ENCODE assay signal across 21 cellular contexts in genomic region chr12:112032292-112032691, GRCh38. TPM values are rescaled to one million over a fixed set of nuclear protein-coding genes. Genes with fewer than 3 reads are reported as not detected.
DNase-seq lines count a peak whose midpoint lies in the region; ATAC-seq and TF ChIP-seq lines count a peak whose summit lies in the region.
"Had no signal": no experiment of that assay in that cellular context is flagged by ENCODE, and none has a peak within 500 bp of the region (broad histone marks: within the 10 kb centered on the region; RNA-seq: fewer than 3 reads in every experiment).

No MANE protein-coding gene starts in this region.

- BruUV-seq in MCF 10A (replicated peaks; lab: Mats Ljungman, UMichigan) (no TSS peak), mammary epithelial cell (replicated peaks; lab: Mats Ljungman, UMichigan) (no TSS peak)

- TF ChIP-seq CTCF in MCF 10A (IDR thresholded peaks at IDR 0.05; ENCODE audit: unreplicated experiment) (no peak), mammary epithelial cell (conservative IDR thresholded peaks at IDR 0.05 in 1 of 2, IDR thresholded peaks at IDR 0.05 in 1 of 2; ENCODE audit: extremely low read depth in 1 of 2, insufficient read depth in 1 of 2, low read depth in 1 of 2, low read length in 2 of 2) (no peak), chondrocyte (IDR thresholded peaks at IDR 0.05) (no peak), hepatocyte (IDR thresholded peaks at IDR 0.05; ENCODE audit: poor library complexity) (no peak)

- ATAC-seq in GM19035 (IDR thresholded peaks at IDR 0.05; ENCODE audit: unreplicated experiment) = no peak
- ATAC-seq: HCT116, PC-3 had no signal

- H3K9me2 ChIP-seq in hepatocyte (replicated peaks; ENCODE audit: insufficient read depth) = no peaks in the 10 kb centered on the region

- no peaks in the 10 kb centered on the region for H3K4me1 ChIP-seq in mammary epithelial cell (ENCODE audit: insufficient read depth, low read length)
- H3K4me1 ChIP-seq in hepatocyte (ENCODE audit: insufficient read depth) = no peaks in the 10 kb centered on the region
- H3K4me1 ChIP-seq: BE2C had no signal

- in situ Hi-C loops in mammary epithelial cell (cut with MboI; ENCODE audit: low sequenced_read_pairs in 2 of 2) = no loop called here

- no peak overlapping the region for H3K27ac ChIP-seq in mammary epithelial cell (ENCODE audit: insufficient read depth, low read depth, low read length)
- no peak overlapping the region for H3K27ac ChIP-seq in hepatocyte
- H3K27ac ChIP-seq: 22Rv1, HL-60, RWPE1 had no signal

- H2AFZ ChIP-seq in mammary epithelial cell (ENCODE audit: low read depth, low read length) = no peak overlapping the region
- no peak overlapping the region for H2AFZ ChIP-seq in hepatocyte

- H4K20me1 ChIP-seq in mammary epithelial cell (ENCODE audit: insufficient read depth, low read length) (no peaks in the 10 kb centered on the region), hepatocyte (ENCODE audit: insufficient read depth, poor library complexity, severe bottlenecking) (no peaks in the 10 kb centered on the region)

- H3K9me3 ChIP-seq in mammary epithelial cell (replicated peaks; ENCODE audit: insufficient read depth, low read length) (no peaks in the 10 kb centered on the region), hepatocyte (ENCODE audit: low read depth) (no peaks in the 10 kb centered on the region)
- H3K9me3 ChIP-seq: BE2C had no signal

- H3K27ac Mint-ChIP-seq in T-helper 1 cell treated with Interleukin-12 subunit alpha and Interleukin-12 subunit beta and Interleukin-4 antibody, amounts not matched to agents 30 μg/mL and 1 μg/mL, for 36 hours = peak overlapping the region; percentile 41
- H3K27ac Mint-ChIP-seq in MCF 10A (ENCODE audit: low read depth, unreplicated experiment) = peak overlapping the region; percentile 62
- peak overlapping the region; percentile 8 for H3K27ac Mint-ChIP-seq in chondrocyte (ENCODE audit: unreplicated experiment)

- DNase-seq in T-helper 1 cell (no peak), MCF 10A (ENCODE audit: unreplicated experiment) (no peak), mammary epithelial cell (no peak), chondrocyte (ENCODE audit: low spot score) (no peak), hepatocyte (ENCODE audit: low spot score) (no peak), SKM-1 (lab: John Stamatoyannopoulos, UW; ENCODE audit: unreplicated experiment) (no peak)
- DNase-seq: BE2C; CD8-positive, alpha-beta memory T cell; DMS79; KG1; NCI-H1436 treated with DMSO at 0.1 percent for 48 hours; NCI-H2029 treated with DMSO at 0.1 percent for 48 hours; NCI-H2171 treated with DMSO at 0.1 percent for 48 hours; NCI-H82; PC-3 had no signal

- H3K36me3 ChIP-seq in mammary epithelial cell (ENCODE audit: insufficient read depth, low read length) (peaks cover 62% of the 10 kb centered on the region), hepatocyte (replicated peaks; ENCODE audit: insufficient read depth, low read depth) (no peaks in the 10 kb centered on the region)

- 91% methylated on average over 5 of the region's 5 CpGs for WGBS in mammary epithelial cell (ENCODE audit: low coverage, missing lambda C conversion rate)
- 92% methylated on average over 5 of the region's 5 CpGs for WGBS in hepatocyte (ENCODE audit: low lambda C conversion rate, missing lambda C conversion rate)

- no peak overlapping the region for H3K4me3 Mint-ChIP-seq in T-helper 1 cell treated with Interleukin-12 subunit alpha and Interleukin-12 subunit beta and Interleukin-4 antibody, amounts not matched to agents 30 μg/mL and 1 μg/mL, for 36 hours
- H3K4me3 Mint-ChIP-seq in MCF 10A (ENCODE audit: unreplicated experiment) = no peak overlapping the region
- H3K4me3 Mint-ChIP-seq in chondrocyte (ENCODE audit: unreplicated experiment) = no peak overlapping the region
- H3K4me3 Mint-ChIP-seq: CD8-positive, alpha-beta memory T cell had no signal

- intact Hi-C loops in MCF 10A (cut with micrococcal nuclease) (no loop called here), mammary epithelial cell (cut with micrococcal nuclease) (loop anchor here (10.0 kb wide), 1 partner anchor 53 kb away; no protein-coding TSS in a partner anchor)

- H3K27me3 ChIP-seq in mammary epithelial cell (ENCODE audit: insufficient read depth, low read length) (no peaks in the 10 kb centered on the region), hepatocyte (no peaks in the 10 kb centered on the region)
- H3K27me3 ChIP-seq: BE2C had no signal

- H3K4me2 ChIP-seq in mammary epithelial cell (ENCODE audit: insufficient read depth, low read depth, low read length) (no peak overlapping the region), hepatocyte (no peak overlapping the region)

- H3K4me3 ChIP-seq in mammary epithelial cell (replicated peaks in 1 of 3; ENCODE audit: insufficient read depth in 1 of 3, low read depth in 2 of 3, low read length in 3 of 3) (no peak overlapping the region), hepatocyte (no peak overlapping the region)

- H3K36me3 Mint-ChIP-seq in T-helper 1 cell treated with Interleukin-12 subunit alpha and Interleukin-12 subunit beta and Interleukin-4 antibody, amounts not matched to agents 30 μg/mL and 1 μg/mL, for 36 hours (ENCODE audit: low read depth) = peaks cover 54% of the 10 kb centered on the region
- peaks cover 96% of the 10 kb centered on the region for H3K36me3 Mint-ChIP-seq in MCF 10A (ENCODE audit: insufficient read depth, unreplicated experiment)
- H3K36me3 Mint-ChIP-seq in chondrocyte (ENCODE audit: low read depth) = peaks cover 22% of the 10 kb centered on the region

- H3K4me1 Mint-ChIP-seq in T-helper 1 cell treated with Interleukin-12 subunit alpha and Interleukin-12 subunit beta and Interleukin-4 antibody, amounts not matched to agents 30 μg/mL and 1 μg/mL, for 36 hours (ENCODE audit: low read depth) = peaks cover 2% of the 10 kb centered on the region
- H3K4me1 Mint-ChIP-seq in MCF 10A (ENCODE audit: insufficient read depth, unreplicated experiment) = no peaks in the 10 kb centered on the region
- H3K4me1 Mint-ChIP-seq in chondrocyte (ENCODE audit: low read depth) = no peaks in the 10 kb centered on the region

- peaks cover 3% of the 10 kb centered on the region for H3K79me2 ChIP-seq in mammary epithelial cell (ENCODE audit: insufficient read depth, low read length)
- no peaks in the 10 kb centered on the region for H3K79me2 ChIP-seq in hepatocyte

- CTCF ChIA-PET in MCF 10A (lab: Yijun Ruan, JAX) = interaction anchor here (0.8 kb wide), 1 partner anchor 92 kb away, joined by 3 read pairs; no protein-coding TSS in a partner anchor
- CTCF ChIA-PET in mammary epithelial cell (lab: Charles Lee; ENCODE audit: low non-redundant PET) = interaction anchor here (0.6 kb wide), 1 partner anchor 11 kb away, joined by 3 read pairs; no protein-coding TSS in a partner anchor

- POLR2A ChIA-PET in MCF 10A (lab: Yijun Ruan, JAX) = interaction anchor here (0.8 to 1.3 kb wide), 2 partner anchors 9 to 74 kb away, joined by 3 read pairs; no protein-coding TSS in a partner anchor

- dilution Hi-C loops in mammary epithelial cell (cut with HindIII; ENCODE audit: low sequenced_read_pairs) = loop anchor here (10.0 kb wide), 1 partner anchor 133 kb away; no protein-coding TSS in a partner anchor

- H3K27me3 Mint-ChIP-seq in T-helper 1 cell treated with Interleukin-12 subunit alpha and Interleukin-12 subunit beta and Interleukin-4 antibody, amounts not matched to agents 30 μg/mL and 1 μg/mL, for 36 hours (ENCODE audit: low read depth) = no peaks in the 10 kb centered on the region
- H3K27me3 Mint-ChIP-seq in MCF 10A (ENCODE audit: insufficient read depth, unreplicated experiment) (no peaks in the 10 kb centered on the region), chondrocyte (ENCODE audit: low read depth) (no peaks in the 10 kb centered on the region)
- H3K27me3 Mint-ChIP-seq: CD8-positive, alpha-beta memory T cell had no signal

- no peak overlapping the region for H3K9ac ChIP-seq in mammary epithelial cell (ENCODE audit: insufficient read depth, low read length)

- no peaks in the 10 kb centered on the region for H3K9me3 Mint-ChIP-seq in T-helper 1 cell treated with Interleukin-12 subunit alpha and Interleukin-12 subunit beta and Interleukin-4 antibody, amounts not matched to agents 30 μg/mL and 1 μg/mL, for 36 hours
- H3K9me3 Mint-ChIP-seq in MCF 10A (ENCODE audit: unreplicated experiment) = no peaks in the 10 kb centered on the region
- no peaks in the 10 kb centered on the region for H3K9me3 Mint-ChIP-seq in chondrocyte (ENCODE audit: low read depth)
- H3K9me3 Mint-ChIP-seq: CD8-positive, alpha-beta memory T cell had no signal

RNA-seq across cellular contexts. Expression of gene ERP29, which starts 19.1 kb away (rescaled TPM):
- total RNA-seq in MCF 10A (2022) (124 and 126 TPM in 2 replicates), mammary epithelial cell (10 to 100 TPM; 29.8 to 95.2 TPM), chondrocyte (86.9 to 114 TPM (median 111 TPM) in 3 replicates), hepatocyte (178 and 194 TPM in 2 replicates)
- polyA plus RNA-seq in mammary epithelial cell (90.3 TPM), hepatocyte (228 and 253 TPM in 2 replicates)
- polyA minus RNA-seq in mammary epithelial cell = 63.1 TPM

RNA-seq across cellular contexts. Expression of gene TMEM116, which starts 19.3 kb away (rescaled TPM):
- total RNA-seq in MCF 10A (2022) (13.9 and 15.2 TPM in 2 replicates), mammary epithelial cell (1 to 10 TPM; 6.3 to 7.9 TPM), chondrocyte (8.4 to 11.0 TPM (median 9.8 TPM) in 3 replicates), hepatocyte (13.1 and 29.3 TPM in 2 replicates)
- polyA plus RNA-seq in mammary epithelial cell (13.4 TPM), hepatocyte (10.8 and 11.2 TPM in 2 replicates)
- polyA minus RNA-seq in mammary epithelial cell = 7.5 TPM

Comparison
In these comparisons a context has a peak if more than half of its experiments do, and no peak if none do; other contexts are left out.
1. H3K27ac Mint-ChIP-seq: peak in every context shown above with its lines; median percentile 62 in MCF 10A; 41 in T-helper 1 cell treated with Interleukin-12 subunit alpha and Interleukin-12 subunit beta and Interleukin-4 antibody, amounts not matched to agents 30 μg/mL and 1 μg/mL, for 36 hours; 8 in chondrocyte.